Comparison of ENCODE assay signal across 15 cellular contexts in the genomic region with DNA sequence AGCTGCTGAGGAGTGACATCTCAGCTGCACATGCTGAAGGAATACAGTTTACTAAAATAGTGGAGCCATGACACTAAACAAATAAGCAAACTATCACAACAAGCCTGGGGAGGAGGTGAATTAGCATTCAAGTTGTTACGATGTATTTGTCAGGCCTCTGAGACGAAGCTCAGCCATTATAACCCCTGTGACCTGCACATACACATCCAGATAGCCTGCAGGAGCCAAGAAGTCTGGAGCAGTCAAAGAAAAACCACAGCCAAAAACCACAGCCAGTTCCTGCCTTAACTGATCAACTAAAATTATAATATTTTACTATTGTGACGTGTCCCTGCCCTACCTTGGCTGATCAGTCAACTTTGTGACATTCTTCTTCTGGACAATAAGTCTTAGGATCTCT.
DNase-seq lines count a peak whose midpoint lies in the region; ATAC-seq and TF ChIP-seq lines count a peak whose summit lies in the region.
"Had no signal": no experiment of that assay in that cellular context is flagged by ENCODE, and none has a peak within 500 bp of the region (broad histone marks: within the 10 kb centered on the region; RNA-seq: fewer than 3 reads in every experiment).

No MANE protein-coding gene starts in this region.

- no peak for TF ChIP-seq CTCF in cardiac fibroblast (IDR thresholded peaks at IDR 0.05; ENCODE audit: low read depth, low read length)

- ATAC-seq in GM18873 (IDR thresholded peaks at IDR 0.05; ENCODE audit: low FRiP score, unreplicated experiment) (no peak), HG02623 (IDR thresholded peaks at IDR 0.05; ENCODE audit: unreplicated experiment) (no peak)
- ATAC-seq: HCT116; stimulated activated naive CD8-positive, alpha-beta T cell treated with anti-CD3 and anti-CD28 coated beads, Interleukin-15, amount 100 ng/mL, for 72 hours; T-cell had no signal

- no peak overlapping the region for H3K4me3 ChIP-seq in cardiac fibroblast (replicated peaks in 1 of 2; ENCODE audit: low read depth in 2 of 2, low read length in 2 of 2)
- H3K4me3 ChIP-seq: neural progenitor cell had no signal

- DNase-seq in GDM1 (lab: John Stamatoyannopoulos, UW) (peak; percentile 60), H4 (ENCODE audit: low spot score) (peak; percentile 26), NCI-H226 (peak; percentile 71), cardiac fibroblast (ENCODE audit: low read depth in 2 of 2) (peak; percentile 23 to 28), NCI-H345 (lab: John Stamatoyannopoulos, UW) (no peak)
- DNase-seq in NK-92 treated with Interleukin-12 subunit alpha and Interleukin-12 subunit beta, amount 100 ng/mL, for 24 hours (lab: John Stamatoyannopoulos, UW) = no peak
- DNase-seq: Caco-2; caudate nucleus; kidney glomerular epithelial cell; stimulated activated naive CD8-positive, alpha-beta T cell treated with anti-CD3 and anti-CD28 coated beads, Interleukin-15, amount 100 ng/mL, for 72 hours; T-cell had no signal

Comparison
In these comparisons a context has a peak if more than half of its experiments do, and no peak if none do; other contexts are left out.
1. DNase-seq: peak in GDM1 (single experiment), H4 (single experiment), NCI-H226 (single experiment) and cardiac fibroblast (2 of 2); none in NCI-H345 (single experiment) and NK-92 treated with Interleukin-12 subunit alpha and Interleukin-12 subunit beta, amount 100 ng/mL, for 24 hours (single experiment).